1 cellular context compared by ENCODE assay signal in genomic region chr1:3575515-3575914, GRCh38. TPM values are rescaled to one million over a fixed set of nuclear protein-coding genes. Genes with fewer than 3 reads are reported as not detected.
"Had no signal": no experiment of that assay in that cellular context is flagged by ENCODE, and none has a peak within 500 bp of the region (broad histone marks: within the 10 kb centered on the region; RNA-seq: fewer than 3 reads in every experiment).

No MANE protein-coding gene starts in this region.

RNA-seq across cellular contexts. Expression of gene MEGF6, which starts 35.8 kb away (rescaled TPM):
- total RNA-seq: SJCRH30 had no signal
